Comparison of ENCODE assay signal across 8 cellular contexts in genomic region chr15:84750583-84751092, GRCh38. TPM values are rescaled to one million over a fixed set of nuclear protein-coding genes. Genes with fewer than 3 reads are reported as not detected.
DNase-seq lines count a peak whose midpoint lies in the region; ATAC-seq and TF ChIP-seq lines count a peak whose summit lies in the region.

No MANE protein-coding gene starts in this region.

- peaks cover 11% of the 10 kb centered on the region for H4K20me1 ChIP-seq in Karpas-422 (ENCODE audit: insufficient read depth, low read depth, low read length)

- ATAC-seq in heart right ventricle (no peak), left cardiac atrium (no peak), HG03442 (IDR thresholded peaks at IDR 0.05; ENCODE audit: unreplicated experiment) (no peak), HG03439 (IDR thresholded peaks at IDR 0.05; ENCODE audit: unreplicated experiment) (no peak)

- peak overlapping the region in 6 of 10 donors; percentile 80 to 98 (median 90) for H3K4me3 ChIP-seq in heart right ventricle
- peak overlapping the region; percentile 87 for H3K4me3 ChIP-seq in Karpas-422 (ENCODE audit: low read length)
- H3K4me3 ChIP-seq in breast epithelium, result peak overlapping the region in 2 of 3 donors; percentile 3 to 37

- H3K27me3 ChIP-seq in heart right ventricle, result no peaks in the 10 kb centered on the region
- H3K27me3 ChIP-seq in Karpas-422 (ENCODE audit: low read length), result no peaks in the 10 kb centered on the region
- H3K27me3 ChIP-seq in breast epithelium, result no peaks in the 10 kb centered on the region

- no peaks in the 10 kb centered on the region for H3K9me2 ChIP-seq in Karpas-422 (replicated peaks; ENCODE audit: insufficient read depth, low read length)

- H2AFZ ChIP-seq in Karpas-422 (ENCODE audit: low read length), result no peak overlapping the region

- H3K4me2 ChIP-seq in Karpas-422 (ENCODE audit: low read depth, low read length, poor library complexity, severe bottlenecking), result peak overlapping the region; percentile 87

- TF ChIP-seq CTCF in heart right ventricle (IDR thresholded peaks at IDR 0.05) (no peak), breast epithelium (IDR thresholded peaks at IDR 0.05) (no peak)

- H3K27ac ChIP-seq in heart right ventricle (peak overlapping the region in 6 of 10 donors; percentile 10 to 100 (median 98)), Karpas-422 (ENCODE audit: low read length) (peak overlapping the region; percentile 75), breast epithelium (peak overlapping the region; percentile 56 to 99)

- peaks cover 0 to 8% (median 0%) of the 10 kb centered on the region in 9 donors for H3K36me3 ChIP-seq in heart right ventricle
- H3K36me3 ChIP-seq in Karpas-422 (ENCODE audit: insufficient read depth, low read length), result 0 out of 2 replicates have a peak, but pooled peaks cover 5% of the 10 kb centered on the region
- H3K36me3 ChIP-seq in breast epithelium, result no peaks in the 10 kb centered on the region

- DNase-seq in heart right ventricle (no peak), left cardiac atrium (no peak), Karpas-422 (peak; percentile 82), breast epithelium (ENCODE audit: low spot score in 2 of 2) (no peak), pons (ENCODE audit: low spot score) (peak; percentile 38), NCI-H446 (lab: John Stamatoyannopoulos, UW) (no peak)

- H3K79me2 ChIP-seq in Karpas-422 (ENCODE audit: low read length), result peaks cover 69% of the 10 kb centered on the region

- WGBS in heart right ventricle, 2 donors, result 43 to 55% methylated on average over 2 of the region's 2 CpGs

- no peaks in the 10 kb centered on the region for H3K9me3 ChIP-seq in heart right ventricle
- no peaks in the 10 kb centered on the region for H3K9me3 ChIP-seq in Karpas-422 (ENCODE audit: low read length)
- H3K9me3 ChIP-seq in breast epithelium, result no peaks in the 10 kb centered on the region

- intact Hi-C loops in heart right ventricle (cut with DNase I) (loop anchor here in 7 of 10 donors (5.0 to 10.0 kb wide), 7 partner anchors 33 to 164 kb away; partner anchors contain the start of genes ALPK3 (in 2 of the 7) and SEC11A (in 1 of the 7)), left cardiac atrium (cut with DNase I) (loop anchor here in 1 of 2 donors (5.0 kb wide), 1 partner anchor 67 kb away; the partner anchor contains the start of gene ALPK3), breast epithelium (cut with DNase I; ENCODE audit: low total_unique reads) (no loop called here)

- H3K4me1 ChIP-seq in heart right ventricle (peaks cover 10 to 83% (median 72%) of the 10 kb centered on the region in 9 donors), Karpas-422 (ENCODE audit: low read length) (peaks cover 35% of the 10 kb centered on the region), breast epithelium (peaks cover 3 to 9% of the 10 kb centered on the region in 2 donors)

- H3K9ac ChIP-seq in Karpas-422 (ENCODE audit: low read length), result peak overlapping the region; percentile 90

- TF ChIP-seq POLR2A in breast epithelium (IDR thresholded peaks at IDR 0.05), result no peak

RNA-seq across cellular contexts. Expression of gene ZNF592, which starts 2.2 kb away (rescaled TPM):
- 10 to 100 TPM; 17.1 to 26.9 (median 20.8) TPM for total RNA-seq in heart right ventricle
- 1 to 10 TPM; 8.2 to 8.7 TPM for polyA plus RNA-seq in heart right ventricle
- total RNA-seq in left cardiac atrium, result 10 to 100 TPM; 17.0 to 19.3 TPM
- total RNA-seq in Karpas-422 (2014; rRNA removed; shearing (Covaris generic); ENCODE audit: low replicate concordance), result 15.5 and 18.0 TPM in 2 replicates
- 10 to 100 TPM; 14.1 to 18.4 (median 18.2) TPM for total RNA-seq in breast epithelium

RNA-seq across cellular contexts. Expression of gene SEC11A, which starts 34.7 kb away (rescaled TPM):
- total RNA-seq in heart right ventricle (10 to 100 TPM; 65.9 to 93.8 (median 75.0) TPM), left cardiac atrium (100 to 1,000 TPM in 1 of 2 donors, 10 to 100 TPM in 1; 98.1 to 104 TPM), breast epithelium (100 to 1,000 TPM; 121 to 188 (median 122) TPM)
- 100 to 1,000 TPM in 1 of 2 donors, 10 to 100 TPM in 1; 77.7 to 123 TPM for polyA plus RNA-seq in heart right ventricle
- total RNA-seq in Karpas-422 (2014; rRNA removed; shearing (Covaris generic); ENCODE audit: low replicate concordance), result 82.3 and 116 TPM in 2 replicates

Comparison
In these comparisons a context has a peak if more than half of its experiments do, and no peak if none do; other contexts are left out.
1. DNase-seq: peak in Karpas-422 (single experiment) and pons (single experiment); none in heart right ventricle (0 of 2), left cardiac atrium (single experiment), breast epithelium (0 of 2) and NCI-H446 (0 of 2).
2. H3K4me3 ChIP-seq: peak in every context shown above with its lines; median percentile 90 in heart right ventricle; 87 in Karpas-422; 20 in breast epithelium.
3. Peak in every context shown above with its lines, with median percentiles within 50 percentile points of each other: H3K27ac ChIP-seq.